Comparison of ENCODE assay signal across 13 cellular contexts in genomic region chr13:22162889-22163288, GRCh38.
DNase-seq lines count a peak whose midpoint lies in the region; ATAC-seq lines count a peak whose summit lies in the region.
"Had no signal": no experiment of that assay in that cellular context is flagged by ENCODE, and none has a peak within 500 bp of the region (broad histone marks: within the 10 kb centered on the region; RNA-seq: fewer than 3 reads in every experiment).

No MANE protein-coding gene starts in this region.

- H3K4me3 Mint-ChIP-seq in activated naive CD8-positive, alpha-beta T cell treated with anti-CD3 and anti-CD28 coated beads, Interleukin-2, amount 50 U/mL, for 24 hours = peak overlapping the region; percentile 39

- no peaks in the 10 kb centered on the region for H3K27me3 Mint-ChIP-seq in activated naive CD8-positive, alpha-beta T cell treated with anti-CD3 and anti-CD28 coated beads, Interleukin-2, amount 50 U/mL, for 24 hours

- peaks cover 4% of the 10 kb centered on the region for H3K9me3 Mint-ChIP-seq in activated naive CD8-positive, alpha-beta T cell treated with anti-CD3 and anti-CD28 coated beads, Interleukin-2, amount 50 U/mL, for 24 hours

- peaks cover 3% of the 10 kb centered on the region for H3K36me3 Mint-ChIP-seq in activated naive CD8-positive, alpha-beta T cell treated with anti-CD3 and anti-CD28 coated beads, Interleukin-2, amount 50 U/mL, for 24 hours (ENCODE audit: low read depth)

- peaks cover 30% of the 10 kb centered on the region for H3K4me1 Mint-ChIP-seq in activated naive CD8-positive, alpha-beta T cell treated with anti-CD3 and anti-CD28 coated beads, Interleukin-2, amount 50 U/mL, for 24 hours

- ATAC-seq in GM18870 (IDR thresholded peaks at IDR 0.05; ENCODE audit: unreplicated experiment) = peak; percentile 66
- ATAC-seq in HG03378 (IDR thresholded peaks at IDR 0.05; ENCODE audit: unreplicated experiment) = peak; percentile 51
- no peak for ATAC-seq in activated naive CD8-positive, alpha-beta T cell treated with anti-CD3 and anti-CD28 coated beads, Interleukin-2, amount 50 U/mL, for 24 hours
- ATAC-seq in HG03025 (IDR thresholded peaks at IDR 0.05; ENCODE audit: low FRiP score, unreplicated experiment) = no peak
- ATAC-seq: body of pancreas had no signal

- H3K27ac Mint-ChIP-seq in activated naive CD8-positive, alpha-beta T cell treated with anti-CD3 and anti-CD28 coated beads, Interleukin-2, amount 50 U/mL, for 24 hours = peak overlapping the region; percentile 2

- DNase-seq in CD1c-positive myeloid dendritic cell (ENCODE audit: extremely low spot score) (peak; percentile 30), HuH-7.5 (ENCODE audit: low spot score) (no peak)
- DNase-seq in activated naive CD8-positive, alpha-beta T cell treated with anti-CD3 and anti-CD28 coated beads, Interleukin-2, amount 50 U/mL, for 24 hours = no peak
- no peak for DNase-seq in NK-92 treated with Interleukin-12 subunit alpha and Interleukin-12 subunit beta, amount 100 ng/mL, for 24 hours (lab: John Stamatoyannopoulos, UW)
- DNase-seq in stimulated activated CD8-positive, alpha-beta memory T cell treated with anti-CD3 and anti-CD28 coated beads, Interleukin-4, amount 100 ng/mL, for 48 hours = no peak
- DNase-seq: activated CD4-positive, alpha-beta T cell treated with anti-CD3 and anti-CD28 coated beads for 48 hours; body of pancreas; kidney; nucleus accumbens; substantia nigra had no signal

Comparison
In these comparisons a context has a peak if more than half of its experiments do, and no peak if none do; other contexts are left out.
1. ATAC-seq: peak in GM18870 (single experiment) and HG03378 (single experiment); none in activated naive CD8-positive, alpha-beta T cell treated with anti-CD3 and anti-CD28 coated beads, Interleukin-2, amount 50 U/mL, for 24 hours (single experiment) and HG03025 (single experiment).